In the genomic region with DNA sequence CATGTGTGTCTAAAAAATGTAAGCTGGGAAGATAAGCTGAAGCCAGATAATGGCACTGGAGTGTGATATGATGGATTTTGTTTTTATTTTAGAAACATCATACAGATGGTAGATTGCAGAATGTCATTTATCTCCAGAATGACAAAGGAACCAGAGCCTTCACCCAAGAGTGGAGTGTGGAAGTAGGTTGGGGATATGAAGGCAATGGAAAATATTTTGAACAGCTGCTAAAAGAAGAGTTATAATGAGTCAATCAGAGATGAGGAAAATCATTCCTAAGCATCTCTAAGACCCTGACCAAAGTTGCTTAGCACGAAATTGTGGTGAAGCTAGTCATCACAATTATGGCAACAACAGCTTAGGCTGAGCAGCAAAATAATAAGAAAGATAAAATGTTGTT, we compare ENCODE assay signal across 9 cellular contexts. TPM values are rescaled to one million over a fixed set of nuclear protein-coding genes. Genes with fewer than 3 reads are reported as not detected.
"Had no signal": no experiment of that assay in that cellular context is flagged by ENCODE, and none has a peak within 500 bp of the region (broad histone marks: within the 10 kb centered on the region; RNA-seq: fewer than 3 reads in every experiment).

No MANE protein-coding gene starts in this region.

- DNase-seq: GDM1, GF-D8 had no signal

- ATAC-seq: GM12878 had no signal

- FAIRE-seq: G401.6, GM12878, GM12891, GM12892, GM18507, GM19239 had no signal

- H3K4me3 ChIP-seq: GM12878 had no signal

RNA-seq across cellular contexts. Expression of a gene that starts 39.8 kb away (rescaled TPM):
- total RNA-seq: G401, GM12878 had no signal
- polyA plus RNA-seq: GM12878 had no signal
